Comparison of ENCODE assay signal across 13 cellular contexts in genomic region chr5:139744471-139745120, GRCh38. TPM values are rescaled to one million over a fixed set of nuclear protein-coding genes. Genes with fewer than 3 reads are reported as not detected.
DNase-seq lines count a peak whose midpoint lies in the region; ATAC-seq and TF ChIP-seq lines count a peak whose summit lies in the region.
"Had no signal": no experiment of that assay in that cellular context is flagged by ENCODE, and none has a peak within 500 bp of the region (broad histone marks: within the 10 kb centered on the region; RNA-seq: fewer than 3 reads in every experiment).

No MANE protein-coding gene starts in this region.

- H3K27ac ChIP-seq in right cardiac atrium (ENCODE audit: low read length) (peak overlapping the region; percentile 10), angular gyrus (ENCODE audit: low read depth, low read length) (peak overlapping the region; percentile 80), tibial nerve (peak overlapping the region in 3 of 4 donors; percentile 76 to 92 (median 87))

- H3K9me3 ChIP-seq in right cardiac atrium (ENCODE audit: control insufficient read depth, low read length): no peaks in the 10 kb centered on the region
- no peaks in the 10 kb centered on the region for H3K9me3 ChIP-seq in tibial nerve
- H3K9me3 ChIP-seq in BE2C: no peaks in the 10 kb centered on the region
- H3K9me3 ChIP-seq: Peyer's patch had no signal

- H3K4me1 ChIP-seq in right cardiac atrium (ENCODE audit: control insufficient read depth, insufficient read depth, low read length) (peaks cover 5% of the 10 kb centered on the region), tibial nerve (peaks cover 0 to 61% (median 28%) of the 10 kb centered on the region in 4 donors), BE2C (peaks cover 23% of the 10 kb centered on the region)

- ATAC-seq in right cardiac atrium (no peak), Right ventricle myocardium inferior (no peak)

- TF ChIP-seq EP300 in tibial nerve (IDR thresholded peaks at IDR 0.05): no peak

- no peak for DNase-seq in right cardiac atrium
- DNase-seq in Right ventricle myocardium inferior (ENCODE audit: missing footprints): no peak
- DNase-seq in midbrain (lab: John Stamatoyannopoulos, UW): peak; percentile 56
- DNase-seq in tibial nerve (ENCODE audit: low spot score in 2 of 2): no peak
- no peak for DNase-seq in stimulated activated CD4-positive, alpha-beta T cell treated with anti-CD3 and anti-CD28 coated beads, Interleukin-15, amount 100 ng/mL, for 24 hours
- DNase-seq in BE2C: no peak
- DNase-seq in activated CD8-positive, alpha-beta memory T cell treated with anti-CD3 and anti-CD28 coated beads, Interleukin-2, amount 50 U/mL, for 48 hours: no peak
- DNase-seq: activated T-cell treated with anti-CD3 and anti-CD28 coated beads, Interleukin-2, amount 50 U/mL, for 24 hours; central memory CD4-positive, alpha-beta T cell; nephron progenitor cell had no signal

- H3K36me3 ChIP-seq in tibial nerve (no peaks in the 10 kb centered on the region), BE2C (no peaks in the 10 kb centered on the region)
- H3K36me3 ChIP-seq: Peyer's patch had no signal

- H3K27me3 ChIP-seq in right cardiac atrium (ENCODE audit: control insufficient read depth, insufficient read depth): no peaks in the 10 kb centered on the region
- peaks cover 0 to 6% of the 10 kb centered on the region in 2 donors for H3K27me3 ChIP-seq in tibial nerve
- peaks cover 20% of the 10 kb centered on the region for H3K27me3 ChIP-seq in BE2C

- TF ChIP-seq CTCF in tibial nerve (IDR thresholded peaks at IDR 0.05) (no peak), BE2C (IDR thresholded peaks at IDR 0.05; ENCODE audit: low read depth, low read length) (no peak)

- no peak overlapping the region for H3K4me3 ChIP-seq in right cardiac atrium (ENCODE audit: low read length)
- H3K4me3 ChIP-seq in tibial nerve: no peak overlapping the region
- H3K4me3 ChIP-seq in BE2C (ENCODE audit: low read depth, low read length): no peak overlapping the region
- H3K4me3 ChIP-seq: Peyer's patch had no signal

- intact Hi-C loops in right cardiac atrium (cut with DNase I): loop anchor here in 1 of 4 donors (5.0 kb wide), 1 partner anchor 32 kb away; no protein-coding TSS in a partner anchor
- intact Hi-C loops in Right ventricle myocardium inferior (cut with DNase I): no loop called here

- TF ChIP-seq POLR2A in tibial nerve (IDR thresholded peaks at IDR 0.05): no peak

- 64% methylated on average over 12 of the region's 12 CpGs for WGBS in right cardiac atrium
- WGBS in tibial nerve, 2 donors: 79 to 80% methylated on average over 11 to 12 of the region's 12 CpGs

RNA-seq across cellular contexts. Expression of gene PSD2, which starts 51.0 kb away (rescaled TPM):
- total RNA-seq in right cardiac atrium (under 1 TPM in 2 of 4 donors, not detected in 2; 0.06 to 0.11 TPM), Right ventricle myocardium inferior (not detected), tibial nerve (under 1 TPM in 3 of 4 donors, not detected in 1; under 0.01 to 0.30 (median 0.21) TPM)
- polyA plus RNA-seq in right cardiac atrium: 0.02 TPM
- polyA plus RNA-seq in BE2C (2012; ENCODE audit: insufficient read depth, insufficient read length, low read depth): 1.0 TPM
- total RNA-seq: Peyer's patch had no signal
- polyA plus RNA-seq: AG04450 had no signal

Comparison
In these comparisons a context has a peak if more than half of its experiments do, and no peak if none do; other contexts are left out.
1. H3K27ac ChIP-seq: peak in every context shown above with its lines; median percentile 87 in tibial nerve; 80 in angular gyrus; 10 in right cardiac atrium.